Comparison of ENCODE assay signal across 9 cellular contexts in the genomic region with DNA sequence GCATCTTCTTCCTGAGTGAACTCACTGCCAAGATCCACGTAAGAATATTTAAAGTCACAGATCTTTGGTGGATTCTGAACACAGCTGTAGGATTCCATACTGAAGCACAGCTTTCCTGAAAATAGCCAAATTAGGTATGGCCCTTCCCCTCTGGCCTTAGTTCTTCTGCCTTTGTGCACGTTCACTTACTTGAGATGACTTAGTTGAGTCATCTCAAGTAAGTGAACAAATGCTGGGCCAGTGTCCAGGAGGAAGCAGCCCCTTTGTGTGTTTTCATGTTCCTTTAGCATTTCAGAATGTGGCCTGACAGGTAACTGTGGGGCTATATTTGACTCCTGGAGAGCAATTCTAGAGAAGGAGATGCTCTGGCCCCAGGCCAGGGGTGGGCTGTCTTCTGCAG. TPM values are rescaled to one million over a fixed set of nuclear protein-coding genes. Genes with fewer than 3 reads are reported as not detected.
DNase-seq lines count a peak whose midpoint lies in the region; ATAC-seq and TF ChIP-seq lines count a peak whose summit lies in the region.
"Had no signal": no experiment of that assay in that cellular context is flagged by ENCODE, and none has a peak within 500 bp of the region (broad histone marks: within the 10 kb centered on the region; RNA-seq: fewer than 3 reads in every experiment).

No MANE protein-coding gene starts in this region.

- peak; percentile 89 for ATAC-seq in GM21717 (IDR thresholded peaks at IDR 0.05; ENCODE audit: unreplicated experiment)
- ATAC-seq in HG03565 (IDR thresholded peaks at IDR 0.05; ENCODE audit: unreplicated experiment), result peak; percentile 79

- POLR2A ChIA-PET in GM10248 (lab: Yijun Ruan, JAX), result no interaction called here

- H3K4me3 ChIP-seq in fibroblast of the aortic adventitia (ENCODE audit: low read depth, low read length), result no peak overlapping the region

- CTCF ChIA-PET in GM10248 (lab: Yijun Ruan, JAX), result no interaction called here

- TF ChIP-seq CTCF in GM10248 (IDR thresholded peaks at IDR 0.05; ENCODE audit: control extremely low read depth, extremely low read depth, low read depth, missing control alignments) (no peak), fibroblast of the aortic adventitia (IDR thresholded peaks at IDR 0.05; ENCODE audit: insufficient read depth, low read length) (no peak)

- DNase-seq in GM10248 (ENCODE audit: extremely low spot score), result peak; percentile 41
- peak; percentile 64 for DNase-seq in fibroblast of the aortic adventitia (ENCODE audit: low read depth)
- DNase-seq in DMS153 (lab: John Stamatoyannopoulos, UW), result no peak
- no peak for DNase-seq in NCI-H187 (lab: John Stamatoyannopoulos, UW)
- no peak for DNase-seq in NK-92 treated with Interleukin-12 subunit alpha and Interleukin-12 subunit beta, amount 100 ng/mL, for 24 hours (lab: John Stamatoyannopoulos, UW)
- no peak for DNase-seq in NOMO-1 treated with DMSO at 0.1 percent for 48 hours (lab: John Stamatoyannopoulos, UW; ENCODE audit: unreplicated experiment)
- DNase-seq: stimulated activated CD4-positive, alpha-beta T cell treated with anti-CD3 and anti-CD28 coated beads, Interleukin-2, amount 100 ng/mL, for 24 hours had no signal

RNA-seq across cellular contexts. Expression of gene CCNY, which starts 51.5 kb away (rescaled TPM):
- total RNA-seq in fibroblast of the aortic adventitia (ENCODE audit: low replicate concordance), result 19.4 and 55.4 TPM in 2 replicates

Comparison
In these comparisons a context has a peak if more than half of its experiments do, and no peak if none do; other contexts are left out.
1. DNase-seq: peak in GM10248 (single experiment) and fibroblast of the aortic adventitia (single experiment); none in DMS153 (single experiment), NCI-H187 (0 of 2), NK-92 treated with Interleukin-12 subunit alpha and Interleukin-12 subunit beta, amount 100 ng/mL, for 24 hours (single experiment) and NOMO-1 treated with DMSO at 0.1 percent for 48 hours (single experiment).